ENCODE assay signal across 26 cellular contexts in genomic region chr10:113025487-113025886, GRCh38.
"Had no signal": no experiment of that assay in that cellular context is flagged by ENCODE, and none has a peak within 500 bp of the region (broad histone marks: within the 10 kb centered on the region; RNA-seq: fewer than 3 reads in every experiment).

No MANE protein-coding gene starts in this region.

- FAIRE-seq: pancreas, small intestine had no signal

- H3K36me3 ChIP-seq: neural progenitor cell, pancreas, right lobe of liver, sigmoid colon, stomach, thoracic aorta, thyroid gland, tibial nerve, upper lobe of right lung, uterus had no signal

- H3K27ac Mint-ChIP-seq: naive B cell; natural killer cell; neural progenitor cell; stimulated activated effector memory CD8-positive, alpha-beta T cell treated with anti-CD3 and anti-CD28 coated beads, Interleukin-12 subunit alpha, Interleukin-12 subunit beta, amount 100 ng/mL, for 72 hours; stimulated activated naive B cell treated with anti-CD40 and anti-IgM and Interleukin-4, amounts not matched to agents 10 μg/mL and 1 μg/mL and 100 μg/mL, for 72 hours; stimulated activated naive CD8-positive, alpha-beta T cell treated with anti-CD3 and anti-CD28 coated beads, Interleukin-15, Interleukin-2, amounts not matched to agents 100 ng/mL and 50 ng/mL, for 24 hours; type B pancreatic cell had no signal

- H3K9me3 ChIP-seq: pancreas, psoas muscle, right lobe of liver, sigmoid colon, stomach, thoracic aorta, thyroid gland, tibial nerve, upper lobe of right lung, uterus had no signal

- H3K4me2 ChIP-seq: neural progenitor cell had no signal

- DNase-seq: naive B cell; natural killer cell; occipital lobe; pancreas; psoas muscle; right cardiac atrium; right lobe of liver; small intestine; stimulated activated CD4-positive, alpha-beta T cell treated with anti-CD3 and anti-CD28 coated beads, Interleukin-15, amount 100 ng/mL, for 24 hours; stimulated activated CD4-positive, alpha-beta T cell treated with anti-CD3 and anti-CD28 coated beads, Interleukin-2, amount 100 ng/mL, for 24 hours; stimulated activated CD4-positive, alpha-beta T cell treated with anti-CD3 and anti-CD28 coated beads, Interleukin-2, amount 100 ng/mL, for 48 hours; stimulated activated CD4-positive, alpha-beta T cell treated with anti-CD3 and anti-CD28 coated beads, Interleukin-4, amount 100 ng/mL, for 24 hours; stimulated activated naive B cell treated with anti-CD40 and anti-IgM and Interleukin-4, amounts not matched to agents 10 μg/mL and 1 μg/mL and 100 μg/mL, for 72 hours; stimulated activated naive CD4-positive, alpha-beta T cell treated with Interleukin-2 at 50 U/mL for 16 hours; stomach; upper lobe of right lung; uterus had no signal

- H3K36me3 Mint-ChIP-seq: naive B cell; natural killer cell; stimulated activated effector memory CD8-positive, alpha-beta T cell treated with anti-CD3 and anti-CD28 coated beads, Interleukin-12 subunit alpha, Interleukin-12 subunit beta, amount 100 ng/mL, for 72 hours; stimulated activated naive B cell treated with anti-CD40 and anti-IgM and Interleukin-4, amounts not matched to agents 10 μg/mL and 1 μg/mL and 100 μg/mL, for 72 hours had no signal

- ATAC-seq: natural killer cell; pancreas; psoas muscle; right cardiac atrium; right lobe of liver; stimulated activated effector memory CD8-positive, alpha-beta T cell treated with anti-CD3 and anti-CD28 coated beads, Interleukin-12 subunit alpha, Interleukin-12 subunit beta, amount 100 ng/mL, for 72 hours; stimulated activated naive B cell treated with anti-CD40 and anti-IgM and Interleukin-4, amounts not matched to agents 10 μg/mL and 1 μg/mL and 100 μg/mL, for 72 hours; upper lobe of right lung had no signal

- H3K4me3 Mint-ChIP-seq: naive B cell; natural killer cell; nephron; neural progenitor cell; stimulated activated effector memory CD8-positive, alpha-beta T cell treated with anti-CD3 and anti-CD28 coated beads, Interleukin-12 subunit alpha, Interleukin-12 subunit beta, amount 100 ng/mL, for 72 hours; stimulated activated naive B cell treated with anti-CD40 and anti-IgM and Interleukin-4, amounts not matched to agents 10 μg/mL and 1 μg/mL and 100 μg/mL, for 72 hours; stimulated activated naive CD8-positive, alpha-beta T cell treated with anti-CD3 and anti-CD28 coated beads, Interleukin-15, Interleukin-2, amounts not matched to agents 100 ng/mL and 50 ng/mL, for 24 hours; type B pancreatic cell had no signal

- H3K27me3 ChIP-seq: neural progenitor cell, pancreas, right lobe of liver, sigmoid colon, stomach, thyroid gland, tibial nerve, upper lobe of right lung, uterus had no signal

- H3K4me1 Mint-ChIP-seq: stimulated activated effector memory CD8-positive, alpha-beta T cell treated with anti-CD3 and anti-CD28 coated beads, Interleukin-12 subunit alpha, Interleukin-12 subunit beta, amount 100 ng/mL, for 72 hours had no signal

- H2AFZ ChIP-seq: neural progenitor cell had no signal

- H3K27ac ChIP-seq: neural progenitor cell, pancreas, psoas muscle, right lobe of liver, sigmoid colon, upper lobe of right lung had no signal

- H3K4me3 ChIP-seq: neural progenitor cell, pancreas, psoas muscle, right lobe of liver, sigmoid colon, stomach, thoracic aorta, thyroid gland, tibial nerve, upper lobe of right lung, uterus had no signal

- H3K9me3 Mint-ChIP-seq: natural killer cell; nephron; neural progenitor cell; stimulated activated effector memory CD8-positive, alpha-beta T cell treated with anti-CD3 and anti-CD28 coated beads, Interleukin-12 subunit alpha, Interleukin-12 subunit beta, amount 100 ng/mL, for 72 hours; stimulated activated naive B cell treated with anti-CD40 and anti-IgM and Interleukin-4, amounts not matched to agents 10 μg/mL and 1 μg/mL and 100 μg/mL, for 72 hours; stimulated activated naive CD8-positive, alpha-beta T cell treated with anti-CD3 and anti-CD28 coated beads, Interleukin-15, Interleukin-2, amounts not matched to agents 100 ng/mL and 50 ng/mL, for 24 hours; type B pancreatic cell had no signal

- H3K9ac ChIP-seq: neural progenitor cell had no signal
